ENCODE assay signal across 20 cellular contexts in genomic region chr4:7734651-7735260, GRCh38.
DNase-seq lines count a peak whose midpoint lies in the region; ATAC-seq and TF ChIP-seq lines count a peak whose summit lies in the region.
"Had no signal": no experiment of that assay in that cellular context is flagged by ENCODE, and none has a peak within 500 bp of the region (broad histone marks: within the 10 kb centered on the region; RNA-seq: fewer than 3 reads in every experiment).

No MANE protein-coding gene starts in this region.

- BruUV-seq in Panc1 (replicated peaks; lab: Mats Ljungman, UMichigan), result no TSS peak

- in situ Hi-C loops in Panc1 (cut with HindIII; ENCODE audit: low pct_unique_long_range_greater_than_20kb, low sequenced_read_pairs), result no loop called here

- intact Hi-C loops in left ventricle myocardium inferior (cut with micrococcal nuclease), result no loop called here
- intact Hi-C loops in Panc1 (cut with micrococcal nuclease; ENCODE audit: unreplicated experiment), result no loop called here
- intact Hi-C loops in lower lobe of right lung (cut with DNase I), result no loop called here
- intact Hi-C loops in upper lobe of right lung (cut with DNase I), result no loop called here

- CTCF ChIA-PET in Panc1 (lab: Charles Lee), result no interaction called here

- H3K27ac ChIP-seq in left ventricle myocardium inferior (replicated peaks) (no peak overlapping the region), right atrium auricular region (no peak overlapping the region), Panc1 (ENCODE audit: low read length) (no peak overlapping the region), lower lobe of right lung (no peak overlapping the region), upper lobe of right lung (no peak overlapping the region)

- H3K36me3 ChIP-seq in left ventricle myocardium inferior, result no peaks in the 10 kb centered on the region
- no peaks in the 10 kb centered on the region for H3K36me3 ChIP-seq in right atrium auricular region
- H3K36me3 ChIP-seq in Panc1 (ENCODE audit: control insufficient read depth, insufficient read depth, low read length), result no peaks in the 10 kb centered on the region
- no peaks in the 10 kb centered on the region for H3K36me3 ChIP-seq in lower lobe of right lung
- no peaks in the 10 kb centered on the region for H3K36me3 ChIP-seq in upper lobe of right lung

- POLR2A ChIA-PET in Panc1 (lab: Charles Lee), result interaction anchor here (0.6 kb wide), 1 partner anchor 219 kb away, joined by 4 read pairs; no protein-coding TSS in a partner anchor

- TF ChIP-seq CTCF in left ventricle myocardium inferior (IDR thresholded peaks at IDR 0.05; ENCODE audit: borderline replicate concordance) (no peak), right atrium auricular region (IDR thresholded peaks at IDR 0.05) (no peak), Panc1 (IDR thresholded peaks at IDR 0.05) (no peak), lower lobe of right lung (IDR thresholded peaks at IDR 0.05) (no peak), upper lobe of right lung (IDR thresholded peaks at IDR 0.05) (no peak)

- ATAC-seq in Panc1, result peak; percentile 37; the same call in 1 of the 2 replicates
- peak; percentile 80 to 85 for ATAC-seq in lower lobe of right lung
- ATAC-seq in upper lobe of right lung, result peak; percentile 83
- ATAC-seq in GM18861 (IDR thresholded peaks at IDR 0.05; ENCODE audit: unreplicated experiment), result no peak
- no peak for ATAC-seq in GM19395 (IDR thresholded peaks at IDR 0.05; ENCODE audit: unreplicated experiment)
- ATAC-seq: HCT116, K562, PC-3 had no signal

- H3K4me3 ChIP-seq in left ventricle myocardium inferior, result no peak overlapping the region
- no peak overlapping the region for H3K4me3 ChIP-seq in right atrium auricular region
- no peak overlapping the region for H3K4me3 ChIP-seq in Panc1 (ENCODE audit: low read depth in 2 of 2, low read length in 2 of 2)
- H3K4me3 ChIP-seq in lower lobe of right lung, result no peak overlapping the region
- no peak overlapping the region for H3K4me3 ChIP-seq in upper lobe of right lung
- H3K4me3 ChIP-seq: K562 had no signal

- H3K27me3 ChIP-seq in left ventricle myocardium inferior (ENCODE audit: low read depth) (peaks cover 8% of the 10 kb centered on the region), right atrium auricular region (no peaks in the 10 kb centered on the region), Panc1 (ENCODE audit: control insufficient read depth, insufficient read depth, low read length) (no peaks in the 10 kb centered on the region), lower lobe of right lung (ENCODE audit: low read depth) (no peaks in the 10 kb centered on the region), upper lobe of right lung (no peaks in the 10 kb centered on the region)

- H3K9me3 ChIP-seq in left ventricle myocardium inferior (replicated peaks) (no peaks in the 10 kb centered on the region), right atrium auricular region (no peaks in the 10 kb centered on the region), Panc1 (ENCODE audit: control insufficient read depth, insufficient read depth, low read depth, low read length) (no peaks in the 10 kb centered on the region), lower lobe of right lung (no peaks in the 10 kb centered on the region), upper lobe of right lung (no peaks in the 10 kb centered on the region)

- no peaks in the 10 kb centered on the region for H3K4me1 ChIP-seq in left ventricle myocardium inferior
- no peaks in the 10 kb centered on the region for H3K4me1 ChIP-seq in right atrium auricular region
- no peaks in the 10 kb centered on the region for H3K4me1 ChIP-seq in Panc1 (ENCODE audit: control insufficient read depth, insufficient read depth, low read length)
- H3K4me1 ChIP-seq in lower lobe of right lung, result no peaks in the 10 kb centered on the region
- H3K4me1 ChIP-seq in upper lobe of right lung, result no peaks in the 10 kb centered on the region

- DNase-seq in left ventricle myocardium inferior (peak; percentile 11), right atrium auricular region (ENCODE audit: low spot score) (no peak), Panc1 (ENCODE audit: low read depth, low spot score) (no peak), lower lobe of right lung (peak; percentile 76), upper lobe of right lung (peak; percentile 89)
- DNase-seq: CD4-positive, CD25-positive, alpha-beta regulatory T cell; Kasumi-1; NCI-H1105; NCI-H1436 treated with DMSO at 0.1 percent for 48 hours; NCI-H1930; NCI-H446 treated with DMSO at 0.1 percent for 48 hours; NCI-H82; NK-92 treated with Interleukin-12 subunit alpha and Interleukin-12 subunit beta, amount 100 ng/mL, for 24 hours; PC-3; RPMI8226; SHP77 had no signal

Comparison
In these comparisons a context has a peak if more than half of its experiments do, and no peak if none do; other contexts are left out.
1. DNase-seq: peak in left ventricle myocardium inferior (single experiment), lower lobe of right lung (single experiment) and upper lobe of right lung (single experiment); none in right atrium auricular region (single experiment) and Panc1 (single experiment).
2. ATAC-seq: peak in Panc1 (single experiment), lower lobe of right lung (2 of 2) and upper lobe of right lung (single experiment); none in GM18861 (single experiment) and GM19395 (single experiment).